In genomic region chr16:11781773-11782172, GRCh38 we compare ENCODE assay signal across 1 cellular context.
TF ChIP-seq lines count a peak whose summit lies in the region.

No MANE protein-coding gene starts in this region.

TF ChIP-seq in GM23338, 12 proteins besides CTCF, POLR2A, EP300 and RAD21 (continued from another document):
- TF ChIP-seq ZNF462 (CRISPR knock-in tag; IDR thresholded peaks at IDR 0.05) (no peak), JUNB (IDR thresholded peaks at IDR 0.05; ENCODE audit: unreplicated experiment) (no peak), STAT1 (IDR thresholded peaks at IDR 0.05; ENCODE audit: unreplicated experiment) (no peak), REST (IDR thresholded peaks at IDR 0.05; ENCODE audit: unreplicated experiment) (no peak), EZH2phosphoT487 (IDR thresholded peaks at IDR 0.05; ENCODE audit: unreplicated experiment) (no peak), ZNF114 (CRISPR knock-in tag; IDR thresholded peaks at IDR 0.05) (no peak), CREB1 (CRISPR knock-in tag; IDR thresholded peaks at IDR 0.05; ENCODE audit: low read depth) (no peak), POLR2AphosphoS5 (IDR thresholded peaks at IDR 0.05; ENCODE audit: low read depth) (no peak), ZNF331 (CRISPR knock-in tag; IDR thresholded peaks at IDR 0.05; ENCODE audit: low read depth) (no peak), NANOG (IDR thresholded peaks at IDR 0.05; ENCODE audit: borderline replicate concordance) (no peak)
- TF ChIP-seq, protein P1, sequence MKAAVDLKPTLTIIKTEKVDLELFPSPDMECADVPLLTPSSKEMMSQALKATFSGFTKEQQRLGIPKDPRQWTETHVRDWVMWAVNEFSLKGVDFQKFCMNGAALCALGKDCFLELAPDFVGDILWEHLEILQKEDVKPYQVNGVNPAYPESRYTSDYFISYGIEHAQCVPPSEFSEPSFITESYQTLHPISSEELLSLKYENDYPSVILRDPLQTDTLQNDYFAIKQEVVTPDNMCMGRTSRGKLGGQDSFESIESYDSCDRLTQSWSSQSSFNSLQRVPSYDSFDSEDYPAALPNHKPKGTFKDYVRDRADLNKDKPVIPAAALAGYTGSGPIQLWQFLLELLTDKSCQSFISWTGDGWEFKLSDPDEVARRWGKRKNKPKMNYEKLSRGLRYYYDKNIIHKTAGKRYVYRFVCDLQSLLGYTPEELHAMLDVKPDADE (IDR thresholded peaks at IDR 0.05): no peak
